ENCODE assay signal across 12 cellular contexts in genomic region chr6:112018619-112019416, GRCh38. TPM values are rescaled to one million over a fixed set of nuclear protein-coding genes. Genes with fewer than 3 reads are reported as not detected.
A peak's percentile ranks its signal among the peaks of the same experiment; 100 is the strongest.
DNase-seq lines count a peak whose midpoint lies in the region; TF ChIP-seq lines count a peak whose summit lies in the region.
"Had no signal": no experiment of that assay in that cellular context is flagged by ENCODE, and none has a peak within 500 bp of the region (broad histone marks: within the 10 kb centered on the region; RNA-seq: fewer than 3 reads in every experiment).

No MANE protein-coding gene starts in this region.

- peak overlapping the region; percentile 75 for H3K9ac ChIP-seq in skeletal muscle satellite cell (ENCODE audit: low read depth, low read length)

- H3K4me1 ChIP-seq in right atrium auricular region: peaks cover 0 to 35% of the 10 kb centered on the region in 2 donors
- peaks cover 57% of the 10 kb centered on the region for H3K4me1 ChIP-seq in skeletal muscle satellite cell (ENCODE audit: control insufficient read depth, insufficient read depth, low read length)

- peaks cover 0 to 5% of the 10 kb centered on the region in 2 donors for H3K9me3 ChIP-seq in right atrium auricular region
- no peaks in the 10 kb centered on the region for H3K9me3 ChIP-seq in skeletal muscle satellite cell (replicated peaks; ENCODE audit: low read length)

- H3K27ac ChIP-seq in VCaP: peak overlapping the region; percentile 14; the same call in 1 of the 2 replicates
- peak overlapping the region; percentile 40 to 77 for H3K27ac ChIP-seq in right atrium auricular region
- H3K27ac ChIP-seq: HL-60 had no signal

- peak overlapping the region; percentile 15 for H3K4me2 ChIP-seq in skeletal muscle satellite cell (ENCODE audit: low read length)

- no peak for TF ChIP-seq CTCF in VCaP (conservative IDR thresholded peaks at IDR 0.05)
- no peak for TF ChIP-seq CTCF in right atrium auricular region (IDR thresholded peaks at IDR 0.05)

- peak; percentile 31 for DNase-seq in HuH-7.5 (ENCODE audit: low spot score)
- peak; percentile 87 for DNase-seq in right atrium auricular region (ENCODE audit: low spot score)
- no peak for DNase-seq in cerebellar nuclear complex (lab: John Stamatoyannopoulos, UW)
- DNase-seq in NCI-H2171 treated with DMSO at 0.1 percent for 48 hours (lab: John Stamatoyannopoulos, UW): no peak
- no peak for DNase-seq in OCI-M1 (lab: John Stamatoyannopoulos, UW)
- DNase-seq: DMS79 treated with DMSO at 0.1 percent for 48 hours, HCEC 1CT, NCI-H2107 had no signal

- H3K4me3 ChIP-seq in right atrium auricular region: no peak overlapping the region
- no peak overlapping the region for H3K4me3 ChIP-seq in skeletal muscle satellite cell (ENCODE audit: low read length)

- H3K27me3 ChIP-seq in right atrium auricular region (no peaks in the 10 kb centered on the region), skeletal muscle satellite cell (ENCODE audit: control insufficient read depth, insufficient read depth, low read length) (no peaks in the 10 kb centered on the region)

- H3K36me3 ChIP-seq in right atrium auricular region (no peaks in the 10 kb centered on the region), skeletal muscle satellite cell (ENCODE audit: insufficient read depth, low read length) (no peaks in the 10 kb centered on the region)

RNA-seq across cellular contexts. Expression of gene CCN6, which starts 35.1 kb away (rescaled TPM):
- total RNA-seq in right atrium auricular region: not detected
- total RNA-seq in skeletal muscle satellite cell (2012; rRNA removed): not detected in 2 replicates
- total RNA-seq: cerebellum had no signal

Comparison
In these comparisons a context has a peak if more than half of its experiments do, and no peak if none do; other contexts are left out.
1. DNase-seq: peak in HuH-7.5 (single experiment) and right atrium auricular region (single experiment); none in cerebellar nuclear complex (0 of 2), NCI-H2171 treated with DMSO at 0.1 percent for 48 hours (single experiment) and OCI-M1 (single experiment).